Comparison of ENCODE assay signal across 1 cellular context in genomic region chr2:226790436-226790835, GRCh38.
TF ChIP-seq lines count a peak whose summit lies in the region.

No MANE protein-coding gene starts in this region.

TF ChIP-seq in HepG2, 621 proteins besides CTCF, POLR2A, EP300 and RAD21:
- TF ChIP-seq TGIF2 (CRISPR knock-in tag; IDR thresholded peaks at IDR 0.05) (0 out of 2 replicates have a peak, but pooled peaks have one; percentile 6), MTF2 (CRISPR knock-in tag; IDR thresholded peaks at IDR 0.05; ENCODE audit: borderline replicate concordance) (no peak)
- TF ChIP-seq, protein P1, sequence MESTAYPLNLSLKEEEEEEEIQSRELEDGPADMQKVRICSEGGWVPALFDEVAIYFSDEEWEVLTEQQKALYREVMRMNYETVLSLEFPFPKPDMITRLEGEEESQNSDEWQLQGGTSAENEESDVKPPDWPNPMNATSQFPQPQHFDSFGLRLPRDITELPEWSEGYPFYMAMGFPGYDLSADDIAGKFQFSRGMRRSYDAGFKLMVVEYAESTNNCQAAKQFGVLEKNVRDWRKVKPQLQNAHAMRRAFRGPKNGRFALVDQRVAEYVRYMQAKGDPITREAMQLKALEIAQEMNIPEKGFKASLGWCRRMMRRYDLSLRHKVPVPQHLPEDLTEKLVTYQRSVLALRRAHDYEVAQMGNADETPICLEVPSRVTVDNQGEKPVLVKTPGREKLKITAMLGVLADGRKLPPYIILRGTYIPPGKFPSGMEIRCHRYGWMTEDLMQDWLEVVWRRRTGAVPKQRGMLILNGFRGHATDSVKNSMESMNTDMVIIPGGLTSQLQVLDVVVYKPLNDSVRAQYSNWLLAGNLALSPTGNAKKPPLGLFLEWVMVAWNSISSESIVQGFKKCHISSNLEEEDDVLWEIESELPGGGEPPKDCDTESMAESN (CRISPR knock-in tag; conservative IDR thresholded peaks at IDR 0.05), result no peak
